27 cellular contexts compared by ENCODE assay signal in genomic region chr14:38835874-38836273, GRCh38.
A peak's percentile ranks its signal among the peaks of the same experiment; 100 is the strongest.
DNase-seq lines count a peak whose midpoint lies in the region; ATAC-seq, FAIRE-seq and TF ChIP-seq lines count a peak whose summit lies in the region.
"Had no signal": no experiment of that assay in that cellular context is flagged by ENCODE, and none has a peak within 500 bp of the region (broad histone marks: within the 10 kb centered on the region; RNA-seq: fewer than 3 reads in every experiment).

No MANE protein-coding gene starts in this region.

- no peak for TF ChIP-seq POLR2A in gastroesophageal sphincter (IDR thresholded peaks at IDR 0.05)

- H3K27me3 ChIP-seq in neuronal stem cell (ENCODE audit: control insufficient read depth in 3 of 3, insufficient read depth in 3 of 3, low read depth in 1 of 3, low read length in 3 of 3) (no peaks in the 10 kb centered on the region), gastroesophageal sphincter (no peaks in the 10 kb centered on the region), aorta (ENCODE audit: control insufficient read depth in 1 of 2, insufficient read depth in 2 of 2, low read length in 1 of 2) (no peaks in the 10 kb centered on the region)
- H3K27me3 ChIP-seq in CD4-positive, alpha-beta memory T cell (ENCODE audit: insufficient read depth, low read length) = no peaks in the 10 kb centered on the region
- H3K27me3 ChIP-seq: BE2C; BLaER1 treated with 17β-estradiol and CSF1 and Interleukin-3, amounts not matched to agents 10 nM and 100 nM had no signal

- H2AFZ ChIP-seq in neuronal stem cell (ENCODE audit: low read length) = no peak overlapping the region
- H2AFZ ChIP-seq: GM23248 had no signal

- peak overlapping the region; percentile 39 for H4K91ac ChIP-seq in neuronal stem cell (ENCODE audit: low read depth, low read length, poor library complexity)

- DNase-seq in stimulated activated naive CD8-positive, alpha-beta T cell treated with anti-CD3 and anti-CD28 coated beads, Interleukin-15, amount 100 ng/mL, for 72 hours = no peak
- DNase-seq in stimulated activated naive CD8-positive, alpha-beta T cell treated with anti-CD3 and anti-CD28 coated beads, Interleukin-15, Interleukin-2, amounts not matched to agents 100 U/mL and 50 U/mL, for 24 hours = no peak
- DNase-seq in kidney = peak; percentile 61
- no peak for DNase-seq in neuronal stem cell (ENCODE audit: low spot score)
- DNase-seq in CD4-positive, alpha-beta memory T cell = no peak
- no peak for DNase-seq in aorta
- DNase-seq: 8988T; ACHN; AML-193; BE2C; Calu3; CD4-positive, alpha-beta T cell; COR-L47; DMS53; DMS79 treated with DMSO at 0.1 percent for 48 hours; GF-D8; GM23248; H9; HFFc6 had no signal

- no peak overlapping the region for H3K27ac Mint-ChIP-seq in stimulated activated naive CD8-positive, alpha-beta T cell treated with anti-CD3 and anti-CD28 coated beads, Interleukin-15, amount 100 ng/mL, for 72 hours
- no peak overlapping the region for H3K27ac Mint-ChIP-seq in stimulated activated memory B cell treated with anti-CD40 and anti-IgM and Interleukin-4, amounts not matched to agents 10 μg/mL and 1 μg/mL and 100 μg/mL, for 72 hours
- no peak overlapping the region for H3K27ac Mint-ChIP-seq in CD4-positive, alpha-beta memory T cell
- H3K27ac Mint-ChIP-seq: CD14-positive monocyte; CD4-positive, alpha-beta T cell; HFFc6 had no signal

- FAIRE-seq in kidney (lab: Jason Lieb, UNC) = no peak
- FAIRE-seq: A549, GM12891, GM18507, H1 had no signal

- no peak overlapping the region for H2BK12ac ChIP-seq in neuronal stem cell (ENCODE audit: low read length)

- no peaks in the 10 kb centered on the region for H3K9me3 Mint-ChIP-seq in stimulated activated naive CD8-positive, alpha-beta T cell treated with anti-CD3 and anti-CD28 coated beads, Interleukin-15, amount 100 ng/mL, for 72 hours
- no peaks in the 10 kb centered on the region for H3K9me3 Mint-ChIP-seq in stimulated activated memory B cell treated with anti-CD40 and anti-IgM and Interleukin-4, amounts not matched to agents 10 μg/mL and 1 μg/mL and 100 μg/mL, for 72 hours
- H3K9me3 Mint-ChIP-seq in CD4-positive, alpha-beta memory T cell = no peaks in the 10 kb centered on the region
- H3K9me3 Mint-ChIP-seq: CD4-positive, alpha-beta T cell; HFFc6 had no signal

- no peaks in the 10 kb centered on the region for H3K36me3 Mint-ChIP-seq in stimulated activated memory B cell treated with anti-CD40 and anti-IgM and Interleukin-4, amounts not matched to agents 10 μg/mL and 1 μg/mL and 100 μg/mL, for 72 hours
- H3K36me3 Mint-ChIP-seq in CD4-positive, alpha-beta memory T cell = no peaks in the 10 kb centered on the region
- H3K36me3 Mint-ChIP-seq: CD14-positive monocyte had no signal

- H3K14ac ChIP-seq in neuronal stem cell (ENCODE audit: low read length) = peak overlapping the region; percentile 9

- CTCF ChIA-PET in CD4-positive, alpha-beta memory T cell (lab: Charles Lee; ENCODE audit: partially characterized antibody) = no interaction called here

- intact Hi-C loops in kidney (cut with DNase I) = no loop called here
- intact Hi-C loops in CD4-positive, alpha-beta memory T cell (cut with micrococcal nuclease) = no loop called here
- intact Hi-C loops in aorta (cut with DNase I) = no loop called here

- H3K36me3 ChIP-seq in kidney (ENCODE audit: control insufficient read depth in 1 of 2, insufficient read depth in 2 of 2, low read length in 2 of 2) = no peaks in the 10 kb centered on the region
- H3K36me3 ChIP-seq in neuronal stem cell (replicated peaks in 1 of 2; ENCODE audit: control insufficient read depth in 2 of 2, insufficient read depth in 2 of 2, low read length in 2 of 2) = no peaks in the 10 kb centered on the region
- H3K36me3 ChIP-seq in CD4-positive, alpha-beta memory T cell (ENCODE audit: insufficient read depth, low read length) = no peaks in the 10 kb centered on the region
- H3K36me3 ChIP-seq in gastroesophageal sphincter = no peaks in the 10 kb centered on the region
- no peaks in the 10 kb centered on the region for H3K36me3 ChIP-seq in aorta (ENCODE audit: control insufficient read depth in 1 of 2, insufficient read depth in 2 of 2, low read length in 1 of 2)
- H3K36me3 ChIP-seq: BLaER1 treated with 17β-estradiol and CSF1 and Interleukin-3, amounts not matched to agents 10 nM and 100 nM had no signal

- ATAC-seq in stimulated activated naive CD8-positive, alpha-beta T cell treated with anti-CD3 and anti-CD28 coated beads, Interleukin-15, amount 100 ng/mL, for 72 hours = peak; percentile 51
- ATAC-seq in stimulated activated naive CD8-positive, alpha-beta T cell treated with anti-CD3 and anti-CD28 coated beads, Interleukin-15, Interleukin-2, amounts not matched to agents 100 U/mL and 50 U/mL, for 24 hours = no peak
- peak; percentile 46 for ATAC-seq in stimulated activated memory B cell treated with anti-CD40 and anti-IgM and Interleukin-4, amounts not matched to agents 10 μg/mL and 1 μg/mL and 100 μg/mL, for 72 hours
- ATAC-seq in gastroesophageal sphincter (no peak), aorta (ENCODE audit: low FRiP score) (no peak)
- ATAC-seq: A549 had no signal

- peak overlapping the region; percentile 58 for H3K4ac ChIP-seq in neuronal stem cell (ENCODE audit: low read length)

- H3K4me3 ChIP-seq in kidney (ENCODE audit: low read length in 2 of 2) (no peak overlapping the region), neuronal stem cell (ENCODE audit: low read length in 2 of 2) (no peak overlapping the region), gastroesophageal sphincter (no peak overlapping the region), aorta (ENCODE audit: low read length in 2 of 2) (no peak overlapping the region)
- no peak overlapping the region for H3K4me3 ChIP-seq in CD4-positive, alpha-beta memory T cell (ENCODE audit: low read length in 2 of 2)
- H3K4me3 ChIP-seq: A549; BLaER1 treated with 17β-estradiol and CSF1 and Interleukin-3, amounts not matched to agents 10 nM and 100 nM; GM23248 had no signal

- no peak overlapping the region for H3K27ac ChIP-seq in kidney (ENCODE audit: low read depth in 2 of 2, low read length in 2 of 2)
- no peak overlapping the region for H3K27ac ChIP-seq in neuronal stem cell (replicated peaks; ENCODE audit: low read length)
- no peak overlapping the region for H3K27ac ChIP-seq in CD4-positive, alpha-beta memory T cell (ENCODE audit: low read depth, low read length)
- H3K27ac ChIP-seq in gastroesophageal sphincter = no peak overlapping the region
- no peak overlapping the region for H3K27ac ChIP-seq in aorta (ENCODE audit: low read depth in 1 of 2, low read length in 2 of 2)
- H3K27ac ChIP-seq: A549; BLaER1 treated with 17β-estradiol and CSF1 and Interleukin-3, amounts not matched to agents 10 nM and 100 nM; GM23248 had no signal

- H2BK5ac ChIP-seq in neuronal stem cell (ENCODE audit: low read length) = no peak overlapping the region

- peak overlapping the region; percentile 68 for H3K23ac ChIP-seq in neuronal stem cell (ENCODE audit: low read depth, low read length, poor library complexity)

- no peak overlapping the region for H3K18ac ChIP-seq in neuronal stem cell (ENCODE audit: low read length)

- peaks cover 6% of the 10 kb centered on the region for H3K27me3 Mint-ChIP-seq in stimulated activated naive CD8-positive, alpha-beta T cell treated with anti-CD3 and anti-CD28 coated beads, Interleukin-15, amount 100 ng/mL, for 72 hours
- no peaks in the 10 kb centered on the region for H3K27me3 Mint-ChIP-seq in stimulated activated memory B cell treated with anti-CD40 and anti-IgM and Interleukin-4, amounts not matched to agents 10 μg/mL and 1 μg/mL and 100 μg/mL, for 72 hours
- peaks cover 3 to 6% of the 10 kb centered on the region in 2 donors for H3K27me3 Mint-ChIP-seq in CD4-positive, alpha-beta memory T cell
- H3K27me3 Mint-ChIP-seq: CD4-positive, alpha-beta T cell had no signal

- no peak overlapping the region for H3K9ac ChIP-seq in kidney (ENCODE audit: low read length in 2 of 2)
- no peak overlapping the region for H3K9ac ChIP-seq in neuronal stem cell (ENCODE audit: low read depth, low read length, poor library complexity)
- H3K9ac ChIP-seq: BLaER1 treated with 17β-estradiol and CSF1 and Interleukin-3, amounts not matched to agents 10 nM and 100 nM; GM23248 had no signal

- H2AK5ac ChIP-seq in neuronal stem cell (ENCODE audit: low read depth, low read length) = no peak overlapping the region

- peaks cover 1% of the 10 kb centered on the region for H3K79me1 ChIP-seq in neuronal stem cell (ENCODE audit: low read depth, low read length)

- no peak for TF ChIP-seq EP300 in gastroesophageal sphincter (IDR thresholded peaks at IDR 0.05)

- TF ChIP-seq CTCF in kidney (IDR thresholded peaks at IDR 0.05; ENCODE audit: borderline replicate concordance, extremely low read depth, insufficient read depth) = no peak
- no peak for TF ChIP-seq CTCF in gastroesophageal sphincter (IDR thresholded peaks at IDR 0.05)

- H3K4me1 ChIP-seq in kidney (ENCODE audit: control insufficient read depth in 1 of 2, insufficient read depth in 1 of 2, low read depth in 1 of 2, low read length in 2 of 2) = no peaks in the 10 kb centered on the region
- peaks cover 0 to 2% of the 10 kb centered on the region in 2 donors for H3K4me1 ChIP-seq in neuronal stem cell (ENCODE audit: control insufficient read depth in 2 of 2, insufficient read depth in 1 of 2, low read depth in 1 of 2, low read length in 2 of 2)
- H3K4me1 ChIP-seq in CD4-positive, alpha-beta memory T cell (ENCODE audit: insufficient read depth, low read length) = no peaks in the 10 kb centered on the region
- H3K4me1 ChIP-seq in gastroesophageal sphincter = peaks cover 0 to 13% (median 0%) of the 10 kb centered on the region in 3 donors
- H3K4me1 ChIP-seq in aorta (ENCODE audit: control insufficient read depth in 1 of 2, insufficient read depth in 2 of 2, low read length in 2 of 2) = no peaks in the 10 kb centered on the region
- H3K4me1 ChIP-seq: BLaER1 treated with 17β-estradiol and CSF1 and Interleukin-3, amounts not matched to agents 10 nM and 100 nM had no signal

- POLR2A ChIA-PET in CD4-positive, alpha-beta memory T cell (lab: Charles Lee; ENCODE audit: partially characterized antibody) = no interaction called here

- no peak overlapping the region for H3K4me2 ChIP-seq in neuronal stem cell (ENCODE audit: insufficient read depth, low read length, poor library complexity, severe bottlenecking)
- H3K4me2 ChIP-seq: A549; BLaER1 treated with 17β-estradiol and CSF1 and Interleukin-3, amounts not matched to agents 10 nM and 100 nM had no signal

- H2BK120ac ChIP-seq in neuronal stem cell (ENCODE audit: low read depth, low read length) = no peak overlapping the region

- no peak overlapping the region for H4K8ac ChIP-seq in neuronal stem cell (ENCODE audit: low read depth, low read length)

- H3K9me3 ChIP-seq in kidney (ENCODE audit: control insufficient read depth in 1 of 2, low read length in 2 of 2) (no peaks in the 10 kb centered on the region), neuronal stem cell (replicated peaks in 1 of 2; ENCODE audit: control insufficient read depth in 2 of 2, insufficient read depth in 1 of 2, low read depth in 1 of 2, low read length in 2 of 2) (no peaks in the 10 kb centered on the region), gastroesophageal sphincter (no peaks in the 10 kb centered on the region), aorta (ENCODE audit: control insufficient read depth, low read length) (no peaks in the 10 kb centered on the region)
- no peaks in the 10 kb centered on the region for H3K9me3 ChIP-seq in CD4-positive, alpha-beta memory T cell (ENCODE audit: control insufficient read depth in 1 of 2, low read length in 2 of 2)
- H3K9me3 ChIP-seq: A549; BE2C; BLaER1 treated with 17β-estradiol and CSF1 and Interleukin-3, amounts not matched to agents 10 nM and 100 nM had no signal

- H3K4me3 Mint-ChIP-seq in stimulated activated naive CD8-positive, alpha-beta T cell treated with anti-CD3 and anti-CD28 coated beads, Interleukin-15, amount 100 ng/mL, for 72 hours = no peak overlapping the region
- no peak overlapping the region for H3K4me3 Mint-ChIP-seq in stimulated activated memory B cell treated with anti-CD40 and anti-IgM and Interleukin-4, amounts not matched to agents 10 μg/mL and 1 μg/mL and 100 μg/mL, for 72 hours
- H3K4me3 Mint-ChIP-seq in CD4-positive, alpha-beta memory T cell = no peak overlapping the region
- H3K4me3 Mint-ChIP-seq: CD14-positive monocyte; CD4-positive, alpha-beta T cell; H9; HFFc6 had no signal

- WGBS in neuronal stem cell (ENCODE audit: extremely low coverage in 2 of 2, insufficient read length in 2 of 2, insufficient replicate concordance in 1 of 2), 2 donors = no CpG with 5 or more reads among the region's 18 CpGs
- no CpG with 5 or more reads among the region's 18 CpGs for WGBS in gastroesophageal sphincter (ENCODE audit: low coverage in 1 of 2), 2 donors
- 94 to 95% methylated on average over 18 of the region's 18 CpGs for WGBS in aorta, 2 donors

- H2BK15ac ChIP-seq in neuronal stem cell (ENCODE audit: low read length) = no peak overlapping the region

- no peaks in the 10 kb centered on the region for H3K4me1 Mint-ChIP-seq in stimulated activated naive CD8-positive, alpha-beta T cell treated with anti-CD3 and anti-CD28 coated beads, Interleukin-15, amount 100 ng/mL, for 72 hours
- H3K4me1 Mint-ChIP-seq in stimulated activated memory B cell treated with anti-CD40 and anti-IgM and Interleukin-4, amounts not matched to agents 10 μg/mL and 1 μg/mL and 100 μg/mL, for 72 hours = no peaks in the 10 kb centered on the region
- H3K4me1 Mint-ChIP-seq in CD4-positive, alpha-beta memory T cell = no peaks in the 10 kb centered on the region

Comparison
In these comparisons a context has a peak if more than half of its experiments do, and no peak if none do; other contexts are left out.
1. ATAC-seq: peak in stimulated activated naive CD8-positive, alpha-beta T cell treated with anti-CD3 and anti-CD28 coated beads, Interleukin-15, amount 100 ng/mL, for 72 hours (single experiment) and stimulated activated memory B cell treated with anti-CD40 and anti-IgM and Interleukin-4, amounts not matched to agents 10 μg/mL and 1 μg/mL and 100 μg/mL, for 72 hours (single experiment); none in stimulated activated naive CD8-positive, alpha-beta T cell treated with anti-CD3 and anti-CD28 coated beads, Interleukin-15, Interleukin-2, amounts not matched to agents 100 U/mL and 50 U/mL, for 24 hours (single experiment), gastroesophageal sphincter (single experiment) and aorta (single experiment).